In the genomic region with DNA sequence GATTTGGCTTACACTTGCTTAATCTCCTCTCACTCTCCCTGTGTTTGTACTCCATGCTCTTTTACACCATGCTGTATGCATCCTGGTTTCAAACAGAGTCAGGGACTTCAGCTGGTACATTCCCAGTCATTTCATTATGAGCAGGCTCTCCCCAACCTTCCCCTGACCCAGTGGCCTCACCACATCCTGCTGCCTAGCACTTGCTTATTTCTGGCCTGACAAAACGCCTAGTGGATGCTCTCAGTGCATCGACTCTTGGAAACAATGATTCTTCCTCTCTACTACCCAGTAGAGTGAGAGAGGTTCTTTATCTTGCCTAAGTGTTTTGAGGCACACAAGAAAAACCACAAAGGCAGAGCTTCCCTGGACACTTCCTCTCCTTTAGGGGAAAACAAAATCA, we compare ENCODE assay signal across 8 cellular contexts.
A peak's percentile ranks its signal among the peaks of the same experiment; 100 is the strongest.
DNase-seq lines count a peak whose midpoint lies in the region; ATAC-seq, FAIRE-seq and TF ChIP-seq lines count a peak whose summit lies in the region.

No MANE protein-coding gene starts in this region.

- no peak overlapping the region for H3K4me3 Mint-ChIP-seq in endodermal cell

- H3K9me3 ChIP-seq in endodermal cell (ENCODE audit: control insufficient read depth, low read length): no peaks in the 10 kb centered on the region

- H3K36me3 ChIP-seq in KMS-11 (ENCODE audit: insufficient read depth): no peaks in the 10 kb centered on the region
- H3K36me3 ChIP-seq in endodermal cell (ENCODE audit: control insufficient read depth, insufficient read depth, low read length): no peaks in the 10 kb centered on the region

- H3K9me3 Mint-ChIP-seq in endodermal cell: no peaks in the 10 kb centered on the region

- H3K9ac ChIP-seq in KMS-11: no peak overlapping the region
- H3K9ac ChIP-seq in endodermal cell (ENCODE audit: extremely low read depth, low read length, poor library complexity, severe bottlenecking): no peak overlapping the region

- DNase-seq in GM12892 (ENCODE audit: insufficient read length) (no peak), astrocyte of the hippocampus (ENCODE audit: low read depth, low spot score) (peak; percentile 64), pons (ENCODE audit: low spot score) (peak; percentile 28), NCI-H526 (lab: John Stamatoyannopoulos, UW) (no peak), GDM1 (lab: John Stamatoyannopoulos, UW) (no peak), endodermal cell (no peak)

- H3K36me3 Mint-ChIP-seq in endodermal cell (ENCODE audit: low read depth): no peaks in the 10 kb centered on the region

- H3K4me1 Mint-ChIP-seq in endodermal cell: peaks cover 8% of the 10 kb centered on the region

- TF ChIP-seq POLR2A in GM12892 (IDR thresholded peaks at IDR 0.05; ENCODE audit: low read depth, low read length): no peak

- H3K4me3 ChIP-seq in KMS-11 (IDR thresholded peaks at IDR 0.05; ENCODE audit: insufficient read depth, low read depth, low read length) (no peak overlapping the region), endodermal cell (ENCODE audit: low read length) (no peak overlapping the region)

- peak; percentile 44 for ATAC-seq in GM21528 (IDR thresholded peaks at IDR 0.05; ENCODE audit: low FRiP score, unreplicated experiment)

- peak; percentile 54 for FAIRE-seq in GM12892 (lab: Jason Lieb, UNC)

- 72% methylated on average over 2 of the region's 2 CpGs; no CpG with 5 or more reads in 1 of the 2 experiments for WGBS in endodermal cell (ENCODE audit: insufficient coverage in 1 of 2, insufficient read length in 1 of 2), 2 experiments

- H3K4me1 ChIP-seq in KMS-11 (ENCODE audit: low read depth, poor library complexity, severe bottlenecking): peaks cover 62% of the 10 kb centered on the region
- H3K4me1 ChIP-seq in endodermal cell (ENCODE audit: control insufficient read depth, insufficient read depth, low read length): no peaks in the 10 kb centered on the region

- H3K27me3 ChIP-seq in KMS-11 (ENCODE audit: insufficient read depth, low read depth): no peaks in the 10 kb centered on the region
- H3K27me3 ChIP-seq in endodermal cell (ENCODE audit: control insufficient read depth, insufficient read depth, low read length, poor library complexity, severe bottlenecking): no peaks in the 10 kb centered on the region

- H3K4me2 ChIP-seq in KMS-11: peak overlapping the region; percentile 33

- no peak overlapping the region for H3K27ac Mint-ChIP-seq in endodermal cell

- no peaks in the 10 kb centered on the region for H3K27me3 Mint-ChIP-seq in endodermal cell (ENCODE audit: insufficient read depth)

- H3K27ac ChIP-seq in KMS-11: peak overlapping the region; percentile 29; the same call in 1 of the 2 replicates
- no peak overlapping the region for H3K27ac ChIP-seq in endodermal cell (ENCODE audit: low read depth, low read length)

- H2AFZ ChIP-seq in KMS-11 (ENCODE audit: low read depth): peak overlapping the region; percentile 32; the same call in 1 of the 2 replicates

- H4K20me1 ChIP-seq in KMS-11 (ENCODE audit: insufficient read depth): no peaks in the 10 kb centered on the region

- H3K79me2 ChIP-seq in KMS-11 (ENCODE audit: insufficient read depth, low read depth): no peaks in the 10 kb centered on the region

- no peak for TF ChIP-seq CTCF in KMS-11 (conservative IDR thresholded peaks at IDR 0.05; ENCODE audit: low read depth, low read length)
- TF ChIP-seq CTCF in endodermal cell (conservative IDR thresholded peaks at IDR 0.05): no peak

Comparison
In these comparisons a context has a peak if more than half of its experiments do, and no peak if none do; other contexts are left out.
1. DNase-seq: peak in astrocyte of the hippocampus (single experiment) and pons (single experiment); none in GM12892 (single experiment), NCI-H526 (0 of 2), GDM1 (single experiment) and endodermal cell (single experiment).